In the genomic region with DNA sequence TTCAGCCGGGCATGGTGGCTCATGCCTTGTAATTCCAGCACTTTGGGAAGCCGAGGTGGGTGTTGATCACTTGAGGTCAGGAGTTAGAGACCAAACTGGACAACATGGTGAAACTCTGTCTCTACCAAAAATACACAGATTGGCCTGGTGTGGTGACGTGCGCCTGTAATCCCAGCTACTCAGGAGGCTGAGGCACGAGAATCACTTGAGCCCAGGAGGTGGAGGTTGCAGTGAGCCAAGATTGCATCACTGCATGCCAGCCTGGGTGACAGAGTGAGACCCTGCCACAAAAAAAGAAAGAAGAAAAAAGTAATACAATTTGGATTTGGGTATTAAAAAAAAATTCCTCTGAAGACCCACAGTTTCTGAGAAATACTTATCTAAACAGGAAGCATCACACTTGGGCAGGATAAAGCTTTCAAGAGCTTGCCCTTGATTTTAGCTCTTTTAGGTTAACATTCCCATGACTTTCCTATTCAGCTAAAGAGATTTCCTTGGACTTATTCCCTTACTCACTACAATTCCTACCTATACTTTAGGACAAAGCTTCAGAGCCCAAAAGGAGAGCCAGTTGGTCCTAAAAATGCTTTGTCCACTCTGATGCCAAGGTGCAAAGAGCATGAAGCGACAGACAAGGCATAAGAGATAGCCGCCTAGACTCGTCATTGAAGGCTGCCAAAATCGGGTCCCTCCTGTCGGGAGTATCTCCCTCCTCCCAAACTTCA, we compare ENCODE assay signal across 1 cellular context.
TF ChIP-seq lines count a peak whose summit lies in the region.

No MANE protein-coding gene starts in this region.

TF ChIP-seq in HepG2, 621 proteins besides CTCF, POLR2A, EP300 and RAD21 (continued from another document and continues in another):
- no peak for TF ChIP-seq HNRNPUL1 (IDR thresholded peaks at IDR 0.05; ENCODE audit: low read depth, low read length)
- peak; percentile 43; the same call in 1 of the 2 replicates for TF ChIP-seq ZNF292 (CRISPR knock-in tag; IDR thresholded peaks at IDR 0.05; ENCODE audit: borderline replicate concordance, low read depth)
- TF ChIP-seq ZNF740 (CRISPR knock-in tag; IDR thresholded peaks at IDR 0.05) = no peak
- TF ChIP-seq, protein P1, sequence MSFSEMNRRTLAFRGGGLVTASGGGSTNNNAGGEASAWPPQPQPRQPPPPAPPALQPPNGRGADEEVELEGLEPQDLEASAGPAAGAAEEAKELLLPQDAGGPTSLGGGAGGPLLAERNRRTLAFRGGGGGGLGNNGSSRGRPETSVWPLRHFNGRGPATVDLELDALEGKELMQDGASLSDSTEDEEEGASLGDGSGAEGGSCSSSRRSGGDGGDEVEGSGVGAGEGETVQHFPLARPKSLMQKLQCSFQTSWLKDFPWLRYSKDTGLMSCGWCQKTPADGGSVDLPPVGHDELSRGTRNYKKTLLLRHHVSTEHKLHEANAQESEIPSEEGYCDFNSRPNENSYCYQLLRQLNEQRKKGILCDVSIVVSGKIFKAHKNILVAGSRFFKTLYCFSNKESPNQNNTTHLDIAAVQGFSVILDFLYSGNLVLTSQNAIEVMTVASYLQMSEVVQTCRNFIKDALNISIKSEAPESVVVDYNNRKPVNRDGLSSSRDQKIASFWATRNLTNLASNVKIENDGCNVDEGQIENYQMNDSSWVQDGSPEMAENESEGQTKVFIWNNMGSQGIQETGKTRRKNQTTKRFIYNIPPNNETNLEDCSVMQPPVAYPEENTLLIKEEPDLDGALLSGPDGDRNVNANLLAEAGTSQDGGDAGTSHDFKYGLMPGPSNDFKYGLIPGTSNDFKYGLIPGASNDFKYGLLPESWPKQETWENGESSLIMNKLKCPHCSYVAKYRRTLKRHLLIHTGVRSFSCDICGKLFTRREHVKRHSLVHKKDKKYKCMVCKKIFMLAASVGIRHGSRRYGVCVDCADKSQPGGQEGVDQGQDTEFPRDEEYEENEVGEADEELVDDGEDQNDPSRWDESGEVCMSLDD (CRISPR knock-in tag; IDR thresholded peaks at IDR 0.05; ENCODE audit: borderline replicate concordance) = no peak
- TF ChIP-seq MAX (IDR thresholded peaks at IDR 0.05) = peak; percentile 20; the same call in 1 of the 2 replicates
- TF ChIP-seq HNF1B (CRISPR knock-in tag; IDR thresholded peaks at IDR 0.05) = no peak
- TF ChIP-seq ZMYM2 (CRISPR knock-in tag; IDR thresholded peaks at IDR 0.05) = 0 out of 2 replicates have a peak, but pooled peaks have one; percentile 56
- TF ChIP-seq DNMT1 (CRISPR knock-in tag; IDR thresholded peaks at IDR 0.05) = no peak
- no peak for TF ChIP-seq ZNF597 (CRISPR knock-in tag; IDR thresholded peaks at IDR 0.05)
- TF ChIP-seq, protein P2, sequence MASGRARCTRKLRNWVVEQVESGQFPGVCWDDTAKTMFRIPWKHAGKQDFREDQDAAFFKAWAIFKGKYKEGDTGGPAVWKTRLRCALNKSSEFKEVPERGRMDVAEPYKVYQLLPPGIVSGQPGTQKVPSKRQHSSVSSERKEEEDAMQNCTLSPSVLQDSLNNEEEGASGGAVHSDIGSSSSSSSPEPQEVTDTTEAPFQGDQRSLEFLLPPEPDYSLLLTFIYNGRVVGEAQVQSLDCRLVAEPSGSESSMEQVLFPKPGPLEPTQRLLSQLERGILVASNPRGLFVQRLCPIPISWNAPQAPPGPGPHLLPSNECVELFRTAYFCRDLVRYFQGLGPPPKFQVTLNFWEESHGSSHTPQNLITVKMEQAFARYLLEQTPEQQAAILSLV (CRISPR knock-in tag; IDR thresholded peaks at IDR 0.05; ENCODE audit: borderline replicate concordance) = no peak
- no peak for TF ChIP-seq PLRG1 (conservative IDR thresholded peaks at IDR 0.05)
- TF ChIP-seq RBAK (CRISPR knock-in tag; IDR thresholded peaks at IDR 0.05) = no peak
- no peak for TF ChIP-seq ATF2 (CRISPR knock-in tag; IDR thresholded peaks at IDR 0.05)
- no peak for TF ChIP-seq HNRNPL (IDR thresholded peaks at IDR 0.05; ENCODE audit: low read depth, low read length)
- no peak for TF ChIP-seq ARNT2 (CRISPR knock-in tag; IDR thresholded peaks at IDR 0.05; ENCODE audit: low read depth)
- 0 out of 2 replicates have a peak, but pooled peaks have one; percentile 29 for TF ChIP-seq HDAC1 (CRISPR knock-in tag; IDR thresholded peaks at IDR 0.05)
- TF ChIP-seq KLF16 (CRISPR knock-in tag; IDR thresholded peaks at IDR 0.05) = 0 out of 4 replicates have a peak, but pooled peaks of 1 of the 2 experiments have one; percentile 18
- TF ChIP-seq FOSL2 (CRISPR knock-in tag; IDR thresholded peaks at IDR 0.05) = 0 out of 2 replicates have a peak, but pooled peaks have one; percentile 25
- TF ChIP-seq PAX8 (CRISPR knock-in tag; IDR thresholded peaks at IDR 0.05; ENCODE audit: borderline replicate concordance) = no peak
- no peak for TF ChIP-seq ZNF572 (CRISPR knock-in tag; IDR thresholded peaks at IDR 0.05)
- TF ChIP-seq ZNF709 (CRISPR knock-in tag; IDR thresholded peaks at IDR 0.05) = no peak
- TF ChIP-seq ZFP41 (CRISPR knock-in tag; IDR thresholded peaks at IDR 0.05; ENCODE audit: borderline replicate concordance) = no peak
- peak; percentile 28 for TF ChIP-seq TEAD3 (CRISPR knock-in tag; optimal IDR thresholded peaks at IDR 0.05; ENCODE audit: borderline replicate concordance)
- TF ChIP-seq SMAD9 (CRISPR knock-in tag; IDR thresholded peaks at IDR 0.05) = no peak
- no peak for TF ChIP-seq ZUFSP (CRISPR knock-in tag; IDR thresholded peaks at IDR 0.05; ENCODE audit: borderline replicate concordance)
- no peak for TF ChIP-seq ZIK1 (CRISPR knock-in tag; IDR thresholded peaks at IDR 0.05; ENCODE audit: borderline replicate concordance, low read depth)
- TF ChIP-seq, protein P3, sequence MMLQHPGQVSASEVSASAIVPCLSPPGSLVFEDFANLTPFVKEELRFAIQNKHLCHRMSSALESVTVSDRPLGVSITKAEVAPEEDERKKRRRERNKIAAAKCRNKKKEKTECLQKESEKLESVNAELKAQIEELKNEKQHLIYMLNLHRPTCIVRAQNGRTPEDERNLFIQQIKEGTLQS (CRISPR knock-in tag; IDR thresholded peaks at IDR 0.05) = peak; percentile 61
- TF ChIP-seq, protein P4, sequence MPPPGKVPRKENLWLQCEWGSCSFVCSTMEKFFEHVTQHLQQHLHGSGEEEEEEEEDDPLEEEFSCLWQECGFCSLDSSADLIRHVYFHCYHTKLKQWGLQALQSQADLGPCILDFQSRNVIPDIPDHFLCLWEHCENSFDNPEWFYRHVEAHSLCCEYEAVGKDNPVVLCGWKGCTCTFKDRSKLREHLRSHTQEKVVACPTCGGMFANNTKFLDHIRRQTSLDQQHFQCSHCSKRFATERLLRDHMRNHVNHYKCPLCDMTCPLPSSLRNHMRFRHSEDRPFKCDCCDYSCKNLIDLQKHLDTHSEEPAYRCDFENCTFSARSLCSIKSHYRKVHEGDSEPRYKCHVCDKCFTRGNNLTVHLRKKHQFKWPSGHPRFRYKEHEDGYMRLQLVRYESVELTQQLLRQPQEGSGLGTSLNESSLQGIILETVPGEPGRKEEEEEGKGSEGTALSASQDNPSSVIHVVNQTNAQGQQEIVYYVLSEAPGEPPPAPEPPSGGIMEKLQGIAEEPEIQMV (CRISPR knock-in tag; IDR thresholded peaks at IDR 0.05; ENCODE audit: low read depth) = peak; percentile 36; the same call in 1 of the 2 replicates
- TF ChIP-seq IRF1 (CRISPR knock-in tag; IDR thresholded peaks at IDR 0.05; ENCODE audit: low read depth) = no peak
- TF ChIP-seq TARDBP (CRISPR knock-in tag; IDR thresholded peaks at IDR 0.05) = no peak
- TF ChIP-seq, protein P5, sequence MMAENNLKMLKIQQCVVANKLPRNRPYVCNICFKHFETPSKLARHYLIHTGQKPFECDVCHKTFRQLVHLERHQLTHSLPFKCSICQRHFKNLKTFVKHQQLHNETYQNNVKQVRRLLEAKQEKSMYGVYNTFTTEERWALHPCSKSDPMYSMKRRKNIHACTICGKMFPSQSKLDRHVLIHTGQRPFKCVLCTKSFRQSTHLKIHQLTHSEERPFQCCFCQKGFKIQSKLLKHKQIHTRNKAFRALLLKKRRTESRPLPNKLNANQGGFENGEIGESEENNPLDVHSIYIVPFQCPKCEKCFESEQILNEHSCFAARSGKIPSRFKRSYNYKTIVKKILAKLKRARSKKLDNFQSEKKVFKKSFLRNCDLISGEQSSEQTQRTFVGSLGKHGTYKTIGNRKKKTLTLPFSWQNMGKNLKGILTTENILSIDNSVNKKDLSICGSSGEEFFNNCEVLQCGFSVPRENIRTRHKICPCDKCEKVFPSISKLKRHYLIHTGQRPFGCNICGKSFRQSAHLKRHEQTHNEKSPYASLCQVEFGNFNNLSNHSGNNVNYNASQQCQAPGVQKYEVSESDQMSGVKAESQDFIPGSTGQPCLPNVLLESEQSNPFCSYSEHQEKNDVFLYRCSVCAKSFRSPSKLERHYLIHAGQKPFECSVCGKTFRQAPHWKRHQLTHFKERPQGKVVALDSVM (CRISPR knock-in tag; IDR thresholded peaks at IDR 0.05) = peak; percentile 98
- TF ChIP-seq ZNF670 (CRISPR knock-in tag; IDR thresholded peaks at IDR 0.05; ENCODE audit: borderline replicate concordance) = no peak
- TF ChIP-seq RARA (CRISPR knock-in tag; IDR thresholded peaks at IDR 0.05) = no peak
- TF ChIP-seq KDM1A (CRISPR knock-in tag; IDR thresholded peaks at IDR 0.05) = peak; percentile 70; the same call in 1 of the 2 replicates
- no peak; the same call in 1 of the 2 replicates for TF ChIP-seq ETV5 (CRISPR knock-in tag; IDR thresholded peaks at IDR 0.05; ENCODE audit: borderline replicate concordance)
- no peak for TF ChIP-seq HOXA5 (CRISPR knock-in tag; IDR thresholded peaks at IDR 0.05)
- TF ChIP-seq TBX2 (CRISPR knock-in tag; IDR thresholded peaks at IDR 0.05; ENCODE audit: borderline replicate concordance) = no peak
- TF ChIP-seq LCORL (IDR thresholded peaks at IDR 0.05) = no peak
- peak; percentile 33; the same call in 1 of the 2 replicates for TF ChIP-seq LCORL (CRISPR knock-in tag; IDR thresholded peaks at IDR 0.05)
- no peak for TF ChIP-seq ZFYVE20 (CRISPR knock-in tag; IDR thresholded peaks at IDR 0.05; ENCODE audit: borderline replicate concordance, low read depth)
- TF ChIP-seq ZNF3 (CRISPR knock-in tag; IDR thresholded peaks at IDR 0.05) = 0 out of 2 replicates have a peak, but pooled peaks have one; percentile 28
- 0 out of 2 replicates have a peak, but pooled peaks have one; percentile 12 for TF ChIP-seq ZBTB7B (CRISPR knock-in tag; IDR thresholded peaks at IDR 0.05)
- TF ChIP-seq ZNF329 (CRISPR knock-in tag; IDR thresholded peaks at IDR 0.05; ENCODE audit: low read depth) = no peak
- TF ChIP-seq ZNF460 (CRISPR knock-in tag; IDR thresholded peaks at IDR 0.05; ENCODE audit: borderline replicate concordance) = peak; percentile 77
